ENCODE assay signal across 28 cellular contexts in genomic region chr9:117394655-117395054, GRCh38.
"Had no signal": no experiment of that assay in that cellular context is flagged by ENCODE, and none has a peak within 500 bp of the region (broad histone marks: within the 10 kb centered on the region; RNA-seq: fewer than 3 reads in every experiment).

No MANE protein-coding gene starts in this region.

- H3K36me3 Mint-ChIP-seq: mesothelial cell of epicardium; naive B cell; natural killer cell; stimulated activated effector memory CD8-positive, alpha-beta T cell treated with anti-CD3 and anti-CD28 coated beads, Interleukin-12 subunit alpha, Interleukin-12 subunit beta, amount 100 ng/mL, for 72 hours had no signal

- H3K27me3 Mint-ChIP-seq: progenitor cell of endocrine pancreas; stimulated activated naive CD8-positive, alpha-beta T cell treated with anti-CD3 and anti-CD28 coated beads, Interleukin-15, Interleukin-2, amounts not matched to agents 100 ng/mL and 50 ng/mL, for 24 hours had no signal

- ATAC-seq: left cardiac atrium; left lung; lower lobe of right lung; natural killer cell; sciatic nerve; stimulated activated effector memory CD8-positive, alpha-beta T cell treated with anti-CD3 and anti-CD28 coated beads, Interleukin-12 subunit alpha, Interleukin-12 subunit beta, amount 100 ng/mL, for 72 hours had no signal

- DNase-seq: hippocampal formation; kidney glomerular epithelial cell; left cardiac atrium; left lung; lower lobe of right lung; mammary epithelial cell; mesenchymal stem cell; naive B cell; natural killer cell; nephron progenitor cell; ovary; stimulated activated CD4-positive, alpha-beta T cell treated with anti-CD3 and anti-CD28 coated beads, Interleukin-12 subunit alpha, Interleukin-12 subunit beta, amount 100 ng/mL, for 4 hours; stimulated activated CD4-positive, alpha-beta T cell treated with anti-CD3 and anti-CD28 coated beads, Interleukin-15, amount 100 ng/mL, for 24 hours; stimulated activated CD4-positive, alpha-beta T cell treated with anti-CD3 and anti-CD28 coated beads, Interleukin-2, amount 100 ng/mL, for 24 hours; stimulated activated CD4-positive, alpha-beta T cell treated with anti-CD3 and anti-CD28 coated beads, Interleukin-4, amount 100 ng/mL, for 1 hour; stimulated activated naive CD4-positive, alpha-beta T cell; tibial artery; trophoblast cell; uterus had no signal

- H3K4me1 ChIP-seq: left lung, lower lobe of right lung, right atrium auricular region, suprapubic skin, tibial artery, uterus had no signal

- H3K27ac Mint-ChIP-seq: mesothelial cell of epicardium; naive B cell; natural killer cell; nephron progenitor cell; progenitor cell of endocrine pancreas; stimulated activated effector memory CD8-positive, alpha-beta T cell treated with anti-CD3 and anti-CD28 coated beads, Interleukin-12 subunit alpha, Interleukin-12 subunit beta, amount 100 ng/mL, for 72 hours; stimulated activated naive CD8-positive, alpha-beta T cell treated with anti-CD3 and anti-CD28 coated beads, Interleukin-15, Interleukin-2, amounts not matched to agents 100 ng/mL and 50 ng/mL, for 24 hours had no signal

- H3K9me3 Mint-ChIP-seq: mesothelial cell of epicardium, nephron progenitor cell had no signal

- H3K9me3 ChIP-seq: left lung, lower lobe of right lung, ovary, right atrium auricular region, suprapubic skin, thoracic aorta, tibial artery, uterus had no signal

- H3K27me3 ChIP-seq: left lung, ovary, right atrium auricular region, suprapubic skin, tibial artery, uterus had no signal

- H3K4me1 Mint-ChIP-seq: naive B cell; natural killer cell; stimulated activated effector memory CD8-positive, alpha-beta T cell treated with anti-CD3 and anti-CD28 coated beads, Interleukin-12 subunit alpha, Interleukin-12 subunit beta, amount 100 ng/mL, for 72 hours had no signal

- H3K27ac ChIP-seq: left lung, lower lobe of right lung, ovary, right atrium auricular region, skin epidermis, suprapubic skin, thoracic aorta, tibial artery, uterus had no signal

- H3K4me3 Mint-ChIP-seq: mesothelial cell of epicardium; naive B cell; natural killer cell; nephron progenitor cell; stimulated activated effector memory CD8-positive, alpha-beta T cell treated with anti-CD3 and anti-CD28 coated beads, Interleukin-12 subunit alpha, Interleukin-12 subunit beta, amount 100 ng/mL, for 72 hours; stimulated activated naive CD8-positive, alpha-beta T cell treated with anti-CD3 and anti-CD28 coated beads, Interleukin-15, Interleukin-2, amounts not matched to agents 100 ng/mL and 50 ng/mL, for 24 hours had no signal

- H3K36me3 ChIP-seq: left lung, lower lobe of right lung, ovary, right atrium auricular region, suprapubic skin, thoracic aorta, tibial artery, uterus had no signal

- H3K4me3 ChIP-seq: left lung, lower lobe of right lung, ovary, right atrium auricular region, skin epidermis, suprapubic skin, thoracic aorta, tibial artery, uterus had no signal
